1 cellular context compared by ENCODE assay signal in genomic region chr11:69065136-69065710, GRCh38.
TF ChIP-seq lines count a peak whose summit lies in the region.

No MANE protein-coding gene starts in this region.

TF ChIP-seq in H1, 55 proteins besides CTCF, POLR2A, EP300 and RAD21:
- TF ChIP-seq TEAD4 (IDR thresholded peaks at IDR 0.05; ENCODE audit: low read depth, low read length), result no peak
- no peak for TF ChIP-seq CBX5 (IDR thresholded peaks at IDR 0.05; ENCODE audit: low read depth, low read length)
- no peak for TF ChIP-seq PHF8 (conservative IDR thresholded peaks at IDR 0.05; ENCODE audit: low read depth, low read length)
- no peak for TF ChIP-seq EZH2 (IDR thresholded peaks at IDR 0.05; ENCODE audit: low read depth, low read length, severe bottlenecking)
- TF ChIP-seq CTBP2 (IDR thresholded peaks at IDR 0.05; ENCODE audit: borderline replicate concordance, insufficient read depth, insufficient read length, low read length), result no peak
- no peak for TF ChIP-seq SIRT6 (IDR thresholded peaks at IDR 0.05; ENCODE audit: low read length)
- TF ChIP-seq, protein P1, sequence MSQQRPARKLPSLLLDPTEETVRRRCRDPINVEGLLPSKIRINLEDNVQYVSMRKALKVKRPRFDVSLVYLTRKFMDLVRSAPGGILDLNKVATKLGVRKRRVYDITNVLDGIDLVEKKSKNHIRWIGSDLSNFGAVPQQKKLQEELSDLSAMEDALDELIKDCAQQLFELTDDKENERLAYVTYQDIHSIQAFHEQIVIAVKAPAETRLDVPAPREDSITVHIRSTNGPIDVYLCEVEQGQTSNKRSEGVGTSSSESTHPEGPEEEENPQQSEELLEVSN (IDR thresholded peaks at IDR 0.05), result no peak
- no peak for TF ChIP-seq RBBP5 (IDR thresholded peaks at IDR 0.05; ENCODE audit: borderline replicate concordance, low read depth, low read length)
- TF ChIP-seq USF2 (IDR thresholded peaks at IDR 0.05; ENCODE audit: low read length), result no peak
